14 cellular contexts compared by ENCODE assay signal in the genomic region with DNA sequence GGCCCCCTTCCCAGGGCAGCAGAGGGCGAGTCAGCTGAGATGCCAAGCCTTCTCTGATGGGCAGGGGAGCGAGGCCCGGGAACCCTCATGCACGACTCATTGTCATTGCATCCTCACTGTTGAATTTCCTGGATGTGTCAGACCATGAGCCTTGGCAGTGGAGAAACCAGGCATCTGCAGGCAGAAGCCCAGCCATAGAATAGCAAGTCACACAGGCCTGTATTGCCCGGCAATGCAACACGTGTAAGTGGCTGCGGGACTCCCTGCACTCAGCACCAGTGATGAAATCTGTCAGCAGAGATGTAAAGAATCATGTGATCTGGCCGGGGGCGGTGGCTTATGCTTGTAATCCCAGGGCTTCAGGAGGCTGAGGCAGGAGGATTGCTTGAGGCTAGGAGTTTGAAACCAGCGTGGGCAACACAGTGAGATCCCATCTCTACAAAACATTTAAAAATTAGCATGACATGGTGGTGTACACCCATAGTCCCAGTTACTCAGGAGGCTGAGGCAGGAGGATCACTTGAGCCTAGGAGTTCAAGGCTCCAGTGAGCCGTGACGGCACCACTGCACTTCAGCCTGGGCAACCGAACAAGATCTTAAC.
DNase-seq lines count a peak whose midpoint lies in the region.
"Had no signal": no experiment of that assay in that cellular context is flagged by ENCODE, and none has a peak within 500 bp of the region (broad histone marks: within the 10 kb centered on the region; RNA-seq: fewer than 3 reads in every experiment).

No MANE protein-coding gene starts in this region.

- DNase-seq in AG08395 (ENCODE audit: low spot score), result peak; percentile 73
- DNase-seq in HCEC 1CT, result peak; percentile 65
- peak; percentile 31 for DNase-seq in SW480 (ENCODE audit: low spot score)
- peak; percentile 40 for DNase-seq in kidney glomerular epithelial cell (lab: John Stamatoyannopoulos, UW)
- no peak for DNase-seq in NCI-H1694 (lab: John Stamatoyannopoulos, UW)
- DNase-seq in DMS 273 (lab: John Stamatoyannopoulos, UW; ENCODE audit: unreplicated experiment), result no peak
- no peak for DNase-seq in NCI-H748 treated with DMSO at 0.1 percent for 48 hours (lab: John Stamatoyannopoulos, UW)
- DNase-seq in NCI-H1105 treated with DMSO at 0.1 percent for 48 hours (lab: John Stamatoyannopoulos, UW), result no peak
- DNase-seq: activated CD4-positive, alpha-beta memory T cell treated with anti-CD3 and anti-CD28 coated beads for 36 hours; cortex of kidney; Karpas-422; NCI-H524; right cardiac atrium; thyroid gland had no signal

Comparison
In these comparisons a context has a peak if more than half of its experiments do, and no peak if none do; other contexts are left out.
1. DNase-seq: peak in AG08395 (single experiment), HCEC 1CT (single experiment), SW480 (single experiment) and kidney glomerular epithelial cell (single experiment); none in NCI-H1694 (single experiment), DMS 273 (single experiment), NCI-H748 treated with DMSO at 0.1 percent for 48 hours (single experiment) and NCI-H1105 treated with DMSO at 0.1 percent for 48 hours (single experiment).